Comparison of ENCODE assay signal across 8 cellular contexts in the genomic region with DNA sequence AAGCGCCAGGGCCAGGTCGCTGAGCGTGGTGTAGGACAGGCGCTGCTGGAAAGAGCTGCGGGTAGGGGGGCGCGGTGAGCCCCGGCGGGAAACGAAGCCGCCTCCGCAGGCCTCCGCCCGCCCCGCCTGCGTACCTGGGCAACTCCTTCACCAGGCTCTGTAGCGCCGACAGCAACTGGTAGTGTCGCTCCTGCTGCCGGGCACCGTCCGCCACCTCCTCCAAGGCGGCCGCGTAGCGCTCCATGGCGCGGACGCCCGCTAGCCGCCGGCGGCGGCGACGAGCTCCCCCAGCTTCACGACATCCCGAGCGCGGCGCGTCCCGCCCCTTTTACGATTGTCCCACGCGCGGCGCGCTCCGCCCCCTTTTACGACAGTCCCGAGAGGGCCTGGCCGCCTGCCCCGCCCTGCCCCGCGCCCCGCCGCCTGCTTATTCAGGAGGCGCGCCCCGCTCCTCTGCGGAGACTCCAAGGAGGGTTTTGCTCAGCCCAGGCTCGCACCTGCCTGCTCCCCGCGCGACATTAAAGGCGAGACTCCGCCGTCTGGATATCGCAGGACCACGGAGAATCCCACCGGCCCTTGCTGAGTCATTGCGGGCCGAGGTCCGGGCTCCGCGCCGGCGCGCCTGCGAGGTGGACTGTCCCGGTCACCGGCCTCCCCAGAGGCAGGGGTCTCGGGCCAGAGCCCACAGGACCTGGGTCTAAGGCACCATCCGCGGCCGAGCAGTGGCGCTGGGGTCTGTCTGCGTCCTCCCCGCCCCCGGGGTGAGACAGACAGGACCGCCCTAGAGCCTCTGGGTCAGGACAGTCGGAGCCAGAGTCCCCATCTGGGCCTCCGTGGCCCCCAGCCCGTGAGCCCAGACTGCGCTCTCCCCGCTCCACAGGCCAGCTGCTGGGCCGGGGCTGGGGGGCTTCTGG. TPM values are rescaled to one million over a fixed set of nuclear protein-coding genes. Genes with fewer than 3 reads are reported as not detected.
A peak's percentile ranks its signal among the peaks of the same experiment; 100 is the strongest.
DNase-seq lines count a peak whose midpoint lies in the region; ATAC-seq and TF ChIP-seq lines count a peak whose summit lies in the region.

A gene (minus strand): TSS at position 316 of the 914 bp plus-strand sequence. CDS start 72 bp downstream, at position 244.

- H3K4me3 ChIP-seq in epithelial cell of proximal tubule (ENCODE audit: low read depth, low read length) (peak within 1 kb of the TSS; percentile 93), mucosa of descending colon (peak within 1 kb of the TSS; percentile 49)

- DNase-seq in COLO829 (ENCODE audit: low spot score), result peak; percentile 97
- DNase-seq in HUDEP-2 (lab: John Stamatoyannopoulos, UW; ENCODE audit: unreplicated experiment in 76 of 76), result peak in 74 of 76 experiments; percentile 57 to 95 (median 89)
- DNase-seq in OCI-M1 (lab: John Stamatoyannopoulos, UW), result peak; percentile 98
- peak; percentile 98 for DNase-seq in activated T-cell treated with anti-CD3 and anti-CD28 coated beads for 48 hours (ENCODE audit: low read depth)
- peak; percentile 38 for DNase-seq in epithelial cell of proximal tubule (ENCODE audit: low read depth)
- DNase-seq in mucosa of descending colon, result peak; percentile 98 to 99 (median 98)
- peak; percentile 94 for DNase-seq in stimulated activated CD8-positive, alpha-beta memory T cell treated with anti-CD3 and anti-CD28 coated beads, Interleukin-4, amount 100 ng/mL, for 1 hour (ENCODE audit: low read depth in 2 of 2, low spot score in 1 of 2)

- intact Hi-C loops in mucosa of descending colon (cut with DNase I, micrococcal nuclease), result no loop called here

- no peaks in the 10 kb centered on the region for H3K36me3 ChIP-seq in mucosa of descending colon (ENCODE audit: low read depth)

- H3K9me3 ChIP-seq in mucosa of descending colon, result no peaks in the 10 kb centered on the region

- H3K4me1 ChIP-seq in mucosa of descending colon (ENCODE audit: low read depth), result peaks cover 6% of the 10 kb centered on the region

- ATAC-seq in GM19468 (IDR thresholded peaks at IDR 0.05; ENCODE audit: extremely low read depth, unreplicated experiment) (peak; percentile 47), mucosa of descending colon (peak; percentile 98)

- TF ChIP-seq CTCF in epithelial cell of proximal tubule (conservative IDR thresholded peaks at IDR 0.05; ENCODE audit: low read depth, low read length) (no peak), mucosa of descending colon (IDR thresholded peaks at IDR 0.05) (no peak)

RNA-seq across cellular contexts. Expression of the gene that starts here (rescaled TPM):
- 56.9 and 65.2 TPM in 2 replicates for total RNA-seq in epithelial cell of proximal tubule
- total RNA-seq in mucosa of descending colon, result 10 to 100 TPM; 24.8 to 33.9 (median 27.5) TPM

Comparison
In these comparisons a context has a peak if more than half of its experiments do, and no peak if none do; other contexts are left out.
1. Peak in every context shown above with its lines: DNase-seq, ATAC-seq and H3K4me3 ChIP-seq.
2. DNase-seq: peak in every context shown above with its lines; median percentile 98 in OCI-M1; 98 in activated T-cell treated with anti-CD3 and anti-CD28 coated beads for 48 hours; 98 in mucosa of descending colon; 97 in COLO829; 94 in stimulated activated CD8-positive, alpha-beta memory T cell treated with anti-CD3 and anti-CD28 coated beads, Interleukin-4, amount 100 ng/mL, for 1 hour; 89 in HUDEP-2; 38 in epithelial cell of proximal tubule.